1 cellular context compared by ENCODE assay signal in genomic region chr21:37210017-37210593, GRCh38.
A peak's percentile ranks its signal among the peaks of the same experiment; 100 is the strongest.
TF ChIP-seq lines count a peak whose summit lies in the region.

No MANE protein-coding gene starts in this region.

TF ChIP-seq in K562, 482 proteins besides CTCF, POLR2A, EP300 and RAD21 (continued from another document):
- no peak for TF ChIP-seq ARID3B (CRISPR knock-in tag; IDR thresholded peaks at IDR 0.05; ENCODE audit: borderline replicate concordance)
- TF ChIP-seq RFX1 (IDR thresholded peaks at IDR 0.05), result peak; percentile 86
- TF ChIP-seq PBX2 (CRISPR knock-in tag; IDR thresholded peaks at IDR 0.05; ENCODE audit: low read depth), result no peak
- TF ChIP-seq PBX2 (tag; conservative IDR thresholded peaks at IDR 0.05; ENCODE audit: low read depth), result 0 out of 2 replicates have a peak, but pooled peaks have one; percentile 8
- no peak for TF ChIP-seq STAG1 (CRISPR knock-in tag; IDR thresholded peaks at IDR 0.05; ENCODE audit: borderline replicate concordance)
- no peak for TF ChIP-seq ZNF165 (CRISPR knock-in tag; IDR thresholded peaks at IDR 0.05; ENCODE audit: borderline replicate concordance)
- TF ChIP-seq HMGXB4 (CRISPR knock-in tag; IDR thresholded peaks at IDR 0.05), result no peak
- no peak for TF ChIP-seq POLR2G (IDR thresholded peaks at IDR 0.05; ENCODE audit: low read depth, low read length)
- TF ChIP-seq ZNF175 (CRISPR knock-in tag; IDR thresholded peaks at IDR 0.05; ENCODE audit: low read depth), result no peak
- TF ChIP-seq ZNF24 (IDR thresholded peaks at IDR 0.05), result no peak
- no peak for TF ChIP-seq ZNF124 (CRISPR knock-in tag; IDR thresholded peaks at IDR 0.05)
- peak; percentile 58 for TF ChIP-seq TBP (optimal IDR thresholded peaks at IDR 0.05; ENCODE audit: low read depth, low read length)
- no peak for TF ChIP-seq CHD4 (IDR thresholded peaks at IDR 0.05; ENCODE audit: insufficient read depth, insufficient replicate concordance, low read depth, low read length, poor library complexity, severe bottlenecking)
- TF ChIP-seq RB1 (IDR thresholded peaks at IDR 0.05; ENCODE audit: low read depth), result no peak
- no peak for TF ChIP-seq ZNF12 (CRISPR knock-in tag; IDR thresholded peaks at IDR 0.05)
- no peak for TF ChIP-seq ZEB2 (IDR thresholded peaks at IDR 0.05)
- no peak for TF ChIP-seq ZNF282 (CRISPR knock-in tag; IDR thresholded peaks at IDR 0.05)
- TF ChIP-seq CBFA2T3 (IDR thresholded peaks at IDR 0.05), result no peak
- TF ChIP-seq TCF15 (CRISPR knock-in tag; IDR thresholded peaks at IDR 0.05), result no peak
- no peak for TF ChIP-seq ELF1 (tag; IDR thresholded peaks at IDR 0.05)
- peak; percentile 59 for TF ChIP-seq STAT5A (IDR thresholded peaks at IDR 0.05; ENCODE audit: borderline replicate concordance, low read length)
- TF ChIP-seq SIRT6 (IDR thresholded peaks at IDR 0.05; ENCODE audit: low read depth, low read length), result no peak
- TF ChIP-seq NONO (IDR thresholded peaks at IDR 0.05; ENCODE audit: low read depth in 2 of 2, low read length in 1 of 2), result no peak
- TF ChIP-seq MXI1 (IDR thresholded peaks at IDR 0.05; ENCODE audit: low read depth, low read length), result peak; percentile 35; the same call in 1 of the 2 replicates
- TF ChIP-seq PRDM10 (IDR thresholded peaks at IDR 0.05; ENCODE audit: partially characterized antibody), result no peak
- TF ChIP-seq BRF2 (IDR thresholded peaks at IDR 0.05; ENCODE audit: borderline replicate concordance, insufficient read depth, insufficient read length), result no peak
- TF ChIP-seq HCFC1 (IDR thresholded peaks at IDR 0.05; ENCODE audit: low read depth, low read length), result no peak
- TF ChIP-seq USF2 (CRISPR knock-in tag; IDR thresholded peaks at IDR 0.05), result no peak
- peak in 1 of 2 experiments; percentile 34; a peak in 2 of 4 replicates for TF ChIP-seq MNT (conservative IDR thresholded peaks at IDR 0.05)
- TF ChIP-seq ETV1 (tag; conservative IDR thresholded peaks at IDR 0.05; ENCODE audit: low read depth), result no peak
- no peak for TF ChIP-seq RHOXF2B (CRISPR knock-in tag; conservative IDR thresholded peaks at IDR 0.05)
- TF ChIP-seq FOXJ3 (CRISPR knock-in tag; IDR thresholded peaks at IDR 0.05), result no peak
- TF ChIP-seq KDM5B (IDR thresholded peaks at IDR 0.05; ENCODE audit: insufficient replicate concordance, low read depth, low read length), result peak; percentile 35
